8 cellular contexts compared by ENCODE assay signal in genomic region chr2:170155022-170155722, GRCh38. TPM values are rescaled to one million over a fixed set of nuclear protein-coding genes. Genes with fewer than 3 reads are reported as not detected.
A peak's percentile ranks its signal among the peaks of the same experiment; 100 is the strongest.
DNase-seq lines count a peak whose midpoint lies in the region; ATAC-seq and TF ChIP-seq lines count a peak whose summit lies in the region.

No MANE protein-coding gene starts in this region.

- DNase-seq in Right ventricle myocardium inferior (ENCODE audit: missing footprints) (no peak), left ventricle myocardium inferior (no peak), cerebellar cortex (ENCODE audit: low spot score) (peak; percentile 79), stomach (no peak)
- DNase-seq in stimulated activated naive B cell treated with anti-CD40 and anti-IgM and Interleukin-4, amounts not matched to agents 10 μg/mL and 1 μg/mL and 100 μg/mL, for 72 hours, result no peak
- no peak for DNase-seq in activated CD8-positive, alpha-beta memory T cell treated with anti-CD3 and anti-CD28 coated beads, Interleukin-2, amount 50 U/mL, for 48 hours

- TF ChIP-seq EP300 in stomach (IDR thresholded peaks at IDR 0.05), result no peak

- no peaks in the 10 kb centered on the region for H3K9me3 Mint-ChIP-seq in stimulated activated naive B cell treated with anti-CD40 and anti-IgM and Interleukin-4, amounts not matched to agents 10 μg/mL and 1 μg/mL and 100 μg/mL, for 72 hours

- no peaks in the 10 kb centered on the region for H3K36me3 Mint-ChIP-seq in stimulated activated naive B cell treated with anti-CD40 and anti-IgM and Interleukin-4, amounts not matched to agents 10 μg/mL and 1 μg/mL and 100 μg/mL, for 72 hours

- TF ChIP-seq CTCF in left ventricle myocardium inferior (IDR thresholded peaks at IDR 0.05; ENCODE audit: borderline replicate concordance) (no peak), stomach (IDR thresholded peaks at IDR 0.05) (no peak)

- intact Hi-C loops in Right ventricle myocardium inferior (cut with DNase I) (no loop called here), left ventricle myocardium inferior (cut with micrococcal nuclease) (no loop called here), stomach (cut with DNase I; ENCODE audit: low total_unique reads) (no loop called here)

- H3K9me3 ChIP-seq in left ventricle myocardium inferior (replicated peaks) (peaks cover 5% of the 10 kb centered on the region), HUES64 (ENCODE audit: insufficient read depth, low read depth, low read length) (peaks cover 5% of the 10 kb centered on the region; the same call in 1 of the 2 replicates), stomach (no peaks in the 10 kb centered on the region)

- no peak for TF ChIP-seq POLR2A in stomach (IDR thresholded peaks at IDR 0.05)

- ATAC-seq in Right ventricle myocardium inferior, result peak; percentile 44
- peak; percentile 65 to 67 for ATAC-seq in stimulated activated naive B cell treated with anti-CD40 and anti-IgM and Interleukin-4, amounts not matched to agents 10 μg/mL and 1 μg/mL and 100 μg/mL, for 72 hours (replicated peaks)
- ATAC-seq in GM18907 (IDR thresholded peaks at IDR 0.05; ENCODE audit: unreplicated experiment), result no peak

- no peaks in the 10 kb centered on the region for H3K27me3 Mint-ChIP-seq in stimulated activated naive B cell treated with anti-CD40 and anti-IgM and Interleukin-4, amounts not matched to agents 10 μg/mL and 1 μg/mL and 100 μg/mL, for 72 hours

- H3K36me3 ChIP-seq in left ventricle myocardium inferior (no peaks in the 10 kb centered on the region), HUES64 (ENCODE audit: insufficient read depth, low read length) (no peaks in the 10 kb centered on the region), stomach (no peaks in the 10 kb centered on the region)

- H3K9ac ChIP-seq in HUES64 (ENCODE audit: low read depth, low read length), result peak overlapping the region; percentile 3; the same call in 1 of the 2 replicates

- H3K4me1 ChIP-seq in left ventricle myocardium inferior (peaks cover 14% of the 10 kb centered on the region), HUES64 (ENCODE audit: insufficient read depth, low read length) (peaks cover 31% of the 10 kb centered on the region), stomach (peaks cover 0 to 21% (median 4%) of the 10 kb centered on the region in 4 donors)

- H3K27ac ChIP-seq in left ventricle myocardium inferior (replicated peaks) (no peak overlapping the region), HUES64 (ENCODE audit: low read depth, low read length) (peak overlapping the region; percentile 43), stomach (no peak overlapping the region)

- H3K27me3 ChIP-seq in left ventricle myocardium inferior (ENCODE audit: low read depth), result peaks cover 35% of the 10 kb centered on the region
- H3K27me3 ChIP-seq in HUES64 (ENCODE audit: insufficient read depth, low read length), result no peaks in the 10 kb centered on the region
- H3K27me3 ChIP-seq in stomach, result no peaks in the 10 kb centered on the region

- no peak overlapping the region for H3K27ac Mint-ChIP-seq in stimulated activated naive B cell treated with anti-CD40 and anti-IgM and Interleukin-4, amounts not matched to agents 10 μg/mL and 1 μg/mL and 100 μg/mL, for 72 hours

- no peak overlapping the region for H3K4me3 Mint-ChIP-seq in stimulated activated naive B cell treated with anti-CD40 and anti-IgM and Interleukin-4, amounts not matched to agents 10 μg/mL and 1 μg/mL and 100 μg/mL, for 72 hours

- H3K4me3 ChIP-seq in left ventricle myocardium inferior (no peak overlapping the region), HUES64 (ENCODE audit: low read length) (no peak overlapping the region), stomach (no peak overlapping the region)

- WGBS in HUES64, result 43% methylated on average over 8 of the region's 8 CpGs
- WGBS in stomach, 5 donors, result 23 to 32% (median 30%) methylated on average over 8 of the region's 8 CpGs

- H3K4me1 Mint-ChIP-seq in stimulated activated naive B cell treated with anti-CD40 and anti-IgM and Interleukin-4, amounts not matched to agents 10 μg/mL and 1 μg/mL and 100 μg/mL, for 72 hours, result peaks cover 4 to 8% of the 10 kb centered on the region in 2 donors

RNA-seq across cellular contexts. Expression of gene MYO3B, which starts 22.8 kb away (rescaled TPM):
- not detected for total RNA-seq in Right ventricle myocardium inferior
- total RNA-seq in left ventricle myocardium inferior, result 0.05 TPM
- polyA plus RNA-seq in HUES64 (2013, experiment 1 of 2), result 0.65 TPM
- 0.89 TPM for polyA plus RNA-seq in HUES64 (2013, experiment 2 of 2)
- total RNA-seq in stomach, result under 1 TPM in 1 of 5 donors, not detected in 4; 0.37 TPM
- polyA plus RNA-seq in stomach, result under 1 TPM in 1 of 3 donors, not detected in 2; 0.05 TPM
